ENCODE assay signal across 20 cellular contexts in the genomic region with DNA sequence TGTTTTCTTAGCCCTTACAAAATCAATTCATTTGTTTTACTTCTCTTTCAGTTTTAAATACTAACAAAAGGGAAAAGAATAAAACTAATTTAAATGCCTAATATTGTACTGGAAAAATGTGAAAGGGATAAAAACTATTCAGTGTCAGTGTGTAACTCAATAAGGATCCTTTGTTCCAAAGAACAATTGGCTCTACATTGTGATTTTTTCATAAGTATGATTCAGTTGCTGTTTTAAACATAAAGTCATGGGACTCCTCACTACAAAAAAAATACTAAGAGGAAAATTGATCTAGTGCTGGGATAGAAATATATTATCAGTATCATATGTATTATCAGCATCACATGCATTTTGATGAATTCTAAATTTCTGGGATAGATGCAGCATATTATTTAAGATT.
DNase-seq lines count a peak whose midpoint lies in the region; ATAC-seq, FAIRE-seq and TF ChIP-seq lines count a peak whose summit lies in the region.
"Had no signal": no experiment of that assay in that cellular context is flagged by ENCODE, and none has a peak within 500 bp of the region (broad histone marks: within the 10 kb centered on the region; RNA-seq: fewer than 3 reads in every experiment).

No MANE protein-coding gene starts in this region.

- no peak overlapping the region for H3K9ac ChIP-seq in HepG2 (ENCODE audit: insufficient read depth, low read depth, low read length)

- H3K4me1 ChIP-seq in HepG2 (ENCODE audit: insufficient read depth, low read length): no peaks in the 10 kb centered on the region

- H3K36me3 ChIP-seq in HepG2 (replicated peaks in 1 of 2; ENCODE audit: control insufficient read depth in 1 of 2, insufficient read depth in 2 of 2, low read length in 2 of 2) (no peaks in the 10 kb centered on the region), brain microvascular endothelial cell (replicated peaks) (no peaks in the 10 kb centered on the region)

- no peak for TF ChIP-seq POLR2A in HepG2 (IDR thresholded peaks at IDR 0.05; ENCODE audit: insufficient read depth in 1 of 2, low read depth in 2 of 2, low read length in 2 of 2)

- no peaks in the 10 kb centered on the region for H3K9me3 ChIP-seq in HepG2 (ENCODE audit: low read length)

- TF ChIP-seq EP300 in HepG2 (IDR thresholded peaks at IDR 0.05; ENCODE audit: low read depth in 2 of 2, low read length in 2 of 2) (no peak), HepG2 (CRISPR knock-in tag; IDR thresholded peaks at IDR 0.05; ENCODE audit: borderline replicate concordance) (no peak)

- no peak for TF ChIP-seq CTCF in dorsolateral prefrontal cortex (IDR thresholded peaks at IDR 0.05 in 54 of 56, conservative IDR thresholded peaks at IDR 0.05 in 2 of 56; ENCODE audit: low read depth in 1 of 56, partially characterized antibody in 56 of 56)
- no peak for TF ChIP-seq CTCF in HepG2 (CRISPR knock-in tag; IDR thresholded peaks at IDR 0.05)
- TF ChIP-seq CTCF in brain microvascular endothelial cell (IDR thresholded peaks at IDR 0.05; ENCODE audit: low read depth, low read length, missing control alignments): no peak

- in situ Hi-C loops in HepG2 (cut with HindIII; ENCODE audit: extremely low pct_ligation_motif_present, low pct_unique_long_range_greater_than_20kb) (no loop called here), brain microvascular endothelial cell (cut with HindIII; ENCODE audit: low pct_ligation_motif_present, low sequenced_read_pairs) (no loop called here)

- BruUV-seq in HepG2 (replicated peaks; lab: Mats Ljungman, UMichigan): no TSS peak

- peak; percentile 7 for FAIRE-seq in RCC 7860 (lab: Jason Lieb, UNC)
- no peak for FAIRE-seq in HepG2 (lab: Jason Lieb, UNC)
- FAIRE-seq: H1 had no signal

- H2AFZ ChIP-seq in HepG2 (ENCODE audit: low read length): no peak overlapping the region

- DNase-seq in RCC 7860 (ENCODE audit: low spot score) (no peak), dorsolateral prefrontal cortex (no peak), medulla oblongata (ENCODE audit: extremely low spot score) (peak; percentile 73), substantia nigra (lab: John Stamatoyannopoulos, UW) (no peak), HepG2 (ENCODE audit: low spot score) (no peak), brain microvascular endothelial cell (no peak), NCI-H146 treated with DMSO at 0.1 percent for 48 hours (lab: John Stamatoyannopoulos, UW; ENCODE audit: unreplicated experiment) (no peak)
- DNase-seq: EL, GF-D8, KG1, NCI-H1105, NCI-H146, NCI-H2081, NCI-H446, NCI-H526, OCI-M1, Right ventricle myocardium superior had no signal

- POLR2A ChIA-PET in HepG2 (lab: Yijun Ruan, JAX): no interaction called here

- peak overlapping the region; percentile 1 to 98 (median 87) for H3K27ac ChIP-seq in dorsolateral prefrontal cortex
- peak overlapping the region; percentile 74 for H3K27ac ChIP-seq in substantia nigra (ENCODE audit: low read depth, low read length, poor library complexity, severe bottlenecking)
- H3K27ac ChIP-seq in HepG2 (ENCODE audit: extremely low read length, insufficient read depth, low read length): no peak overlapping the region
- H3K27ac ChIP-seq in brain microvascular endothelial cell: no peak overlapping the region
- H3K27ac ChIP-seq: SK-N-MC had no signal

- no peak for ATAC-seq in HepG2
- ATAC-seq: HCT116 had no signal

- H3K4me3 ChIP-seq in dorsolateral prefrontal cortex (peak overlapping the region in 2 of 59 donors; percentile 0 to 3), HepG2 (replicated peaks in 1 of 3; ENCODE audit: insufficient read depth in 1 of 3, low read depth in 2 of 3, low read length in 3 of 3) (no peak overlapping the region), brain microvascular endothelial cell (ENCODE audit: low read depth, low read length) (no peak overlapping the region)
- H3K4me3 ChIP-seq: SK-N-MC had no signal

- no peaks in the 10 kb centered on the region for H3K27me3 ChIP-seq in dorsolateral prefrontal cortex
- H3K27me3 ChIP-seq in HepG2 (ENCODE audit: control insufficient read depth in 1 of 2, insufficient read depth in 2 of 2, low read length in 2 of 2): no peaks in the 10 kb centered on the region
- H3K27me3 ChIP-seq in brain microvascular endothelial cell (replicated peaks): no peaks in the 10 kb centered on the region

- intact Hi-C loops in dorsolateral prefrontal cortex (cut with DNase I) (no loop called here), HepG2 (cut with micrococcal nuclease; ENCODE audit: unreplicated experiment) (no loop called here)

- H3K4me2 ChIP-seq in HepG2 (ENCODE audit: low read depth, low read length): no peak overlapping the region

- H3K79me2 ChIP-seq in HepG2 (ENCODE audit: insufficient read depth, low read length): no peaks in the 10 kb centered on the region

- H4K20me1 ChIP-seq in HepG2 (ENCODE audit: insufficient read depth, low read length): no peaks in the 10 kb centered on the region

- CTCF ChIA-PET in HepG2 (lab: Yijun Ruan, JAX; ENCODE audit: low intra/inter-chr PET ratio, low total read pairs): no interaction called here

- no peak for TF ChIP-seq RAD21 in HepG2 (CRISPR knock-in tag; IDR thresholded peaks at IDR 0.05)

TF ChIP-seq in HepG2, 621 proteins besides CTCF, POLR2A, EP300 and RAD21:
- TF ChIP-seq, protein P1, sequence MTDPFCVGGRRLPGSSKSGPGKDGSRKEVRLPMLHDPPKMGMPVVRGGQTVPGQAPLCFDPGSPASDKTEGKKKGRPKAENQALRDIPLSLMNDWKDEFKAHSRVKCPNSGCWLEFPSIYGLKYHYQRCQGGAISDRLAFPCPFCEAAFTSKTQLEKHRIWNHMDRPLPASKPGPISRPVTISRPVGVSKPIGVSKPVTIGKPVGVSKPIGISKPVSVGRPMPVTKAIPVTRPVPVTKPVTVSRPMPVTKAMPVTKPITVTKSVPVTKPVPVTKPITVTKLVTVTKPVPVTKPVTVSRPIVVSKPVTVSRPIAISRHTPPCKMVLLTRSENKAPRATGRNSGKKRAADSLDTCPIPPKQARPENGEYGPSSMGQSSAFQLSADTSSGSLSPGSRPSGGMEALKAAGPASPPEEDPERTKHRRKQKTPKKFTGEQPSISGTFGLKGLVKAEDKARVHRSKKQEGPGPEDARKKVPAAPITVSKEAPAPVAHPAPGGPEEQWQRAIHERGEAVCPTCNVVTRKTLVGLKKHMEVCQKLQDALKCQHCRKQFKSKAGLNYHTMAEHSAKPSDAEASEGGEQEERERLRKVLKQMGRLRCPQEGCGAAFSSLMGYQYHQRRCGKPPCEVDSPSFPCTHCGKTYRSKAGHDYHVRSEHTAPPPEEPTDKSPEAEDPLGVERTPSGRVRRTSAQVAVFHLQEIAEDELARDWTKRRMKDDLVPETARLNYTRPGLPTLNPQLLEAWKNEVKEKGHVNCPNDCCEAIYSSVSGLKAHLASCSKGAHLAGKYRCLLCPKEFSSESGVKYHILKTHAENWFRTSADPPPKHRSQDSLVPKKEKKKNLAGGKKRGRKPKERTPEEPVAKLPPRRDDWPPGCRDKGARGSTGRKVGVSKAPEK (CRISPR knock-in tag; IDR thresholded peaks at IDR 0.05; ENCODE audit: borderline replicate concordance): no peak
- TF ChIP-seq ZNF776 (CRISPR knock-in tag; IDR thresholded peaks at IDR 0.05) (no peak), CBX1 (IDR thresholded peaks at IDR 0.05; ENCODE audit: low read depth) (no peak), ZNF180 (CRISPR knock-in tag; IDR thresholded peaks at IDR 0.05; ENCODE audit: borderline replicate concordance, low read depth) (no peak), MBD4 (IDR thresholded peaks at IDR 0.05; ENCODE audit: borderline replicate concordance, low read length) (no peak), CC2D1A (CRISPR knock-in tag; IDR thresholded peaks at IDR 0.05) (no peak)
- TF ChIP-seq, protein P2, sequence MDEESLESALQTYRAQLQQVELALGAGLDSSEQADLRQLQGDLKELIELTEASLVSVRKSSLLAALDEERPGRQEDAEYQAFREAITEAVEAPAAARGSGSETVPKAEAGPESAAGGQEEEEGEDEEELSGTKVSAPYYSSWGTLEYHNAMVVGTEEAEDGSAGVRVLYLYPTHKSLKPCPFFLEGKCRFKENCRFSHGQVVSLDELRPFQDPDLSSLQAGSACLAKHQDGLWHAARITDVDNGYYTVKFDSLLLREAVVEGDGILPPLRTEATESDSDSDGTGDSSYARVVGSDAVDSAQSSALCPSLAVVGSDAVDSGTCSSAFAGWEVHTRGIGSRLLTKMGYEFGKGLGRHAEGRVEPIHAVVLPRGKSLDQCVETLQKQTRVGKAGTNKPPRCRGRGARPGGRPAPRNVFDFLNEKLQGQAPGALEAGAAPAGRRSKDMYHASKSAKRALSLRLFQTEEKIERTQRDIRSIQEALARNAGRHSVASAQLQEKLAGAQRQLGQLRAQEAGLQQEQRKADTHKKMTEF (CRISPR knock-in tag; IDR thresholded peaks at IDR 0.05): no peak

Comparison
In these comparisons a context has a peak if more than half of its experiments do, and no peak if none do; other contexts are left out.
1. H3K27ac ChIP-seq: peak in dorsolateral prefrontal cortex (59 of 59) and substantia nigra (single experiment); none in HepG2 (single experiment) and brain microvascular endothelial cell (single experiment).